29 cellular contexts compared by ENCODE assay signal in genomic region chr3:69454204-69454787, GRCh38.
"Had no signal": no experiment of that assay in that cellular context is flagged by ENCODE, and none has a peak within 500 bp of the region (broad histone marks: within the 10 kb centered on the region; RNA-seq: fewer than 3 reads in every experiment).

No MANE protein-coding gene starts in this region.

- H3K27ac Mint-ChIP-seq: activated CD4-positive, alpha-beta memory T cell treated with anti-CD3 and anti-CD28 coated beads, Interleukin-2, amount 10 ng/mL, durations not matched to agents 7 days and 5 days; activated CD4-positive, alpha-beta T cell treated with anti-CD3 and anti-CD28 coated beads for 36 hours; activated CD4-positive, alpha-beta T cell treated with anti-CD3 and anti-CD28 coated beads, Interleukin-2, amount 10 ng/mL, durations not matched to agents 24 days and 14 days; activated naive CD8-positive, alpha-beta T cell; activated T-helper 17 cell treated with anti-CD3 and anti-CD28 coated beads, Interleukin-2, amount 50 U/mL, for 72 hours; dendritic cell treated with granulocyte-macrophage colony-stimulating factor and Interleukin-4, amounts not matched to agents 40 ng/mL and 50 ng/mL, for 4 days; endodermal cell had no signal

- FAIRE-seq: astrocyte, frontal cortex had no signal

- H3K27me3 ChIP-seq: brain microvascular endothelial cell, dorsolateral prefrontal cortex had no signal

- H3K27ac ChIP-seq: brain microvascular endothelial cell, coronary artery, dorsolateral prefrontal cortex had no signal

- H3K36me3 ChIP-seq: brain microvascular endothelial cell had no signal

- H3K4me1 Mint-ChIP-seq: activated CD4-positive, alpha-beta memory T cell treated with anti-CD3 and anti-CD28 coated beads, Interleukin-2, amount 10 ng/mL, durations not matched to agents 7 days and 5 days; activated CD4-positive, alpha-beta T cell treated with anti-CD3 and anti-CD28 coated beads for 36 hours; activated CD4-positive, alpha-beta T cell treated with anti-CD3 and anti-CD28 coated beads, Interleukin-2, amount 10 ng/mL, durations not matched to agents 24 days and 14 days; activated T-helper 17 cell treated with anti-CD3 and anti-CD28 coated beads, Interleukin-2, amount 50 U/mL, for 72 hours; central memory CD8-positive, alpha-beta T cell; endodermal cell had no signal

- H3K36me3 Mint-ChIP-seq: activated naive CD8-positive, alpha-beta T cell had no signal

- H3K9me3 Mint-ChIP-seq: activated CD4-positive, alpha-beta memory T cell treated with anti-CD3 and anti-CD28 coated beads, Interleukin-2, amount 10 ng/mL, durations not matched to agents 7 days and 5 days; activated CD4-positive, alpha-beta T cell treated with anti-CD3 and anti-CD28 coated beads, Interleukin-2, amount 10 ng/mL, durations not matched to agents 24 days and 14 days; activated T-cell treated with anti-CD3 and anti-CD28 coated beads, Interleukin-2, amount 50 U/mL, for 4 hours; activated T-helper 17 cell treated with anti-CD3 and anti-CD28 coated beads, Interleukin-2, amount 50 U/mL, for 72 hours; central memory CD8-positive, alpha-beta T cell; dendritic cell treated with granulocyte-macrophage colony-stimulating factor and Interleukin-4, amounts not matched to agents 40 ng/mL and 50 ng/mL, for 4 days; endodermal cell had no signal

- ATAC-seq: activated CD4-positive, alpha-beta T cell treated with anti-CD3 and anti-CD28 coated beads for 36 hours; activated T-cell treated with anti-CD3 and anti-CD28 coated beads, Interleukin-2, amount 50 U/mL, for 4 hours; activated T-helper 17 cell treated with anti-CD3 and anti-CD28 coated beads, Interleukin-2, amount 50 U/mL, for 72 hours; esophagus mucosa had no signal

- H3K4me3 ChIP-seq: coronary artery, dorsolateral prefrontal cortex had no signal

- DNase-seq: activated CD4-positive, alpha-beta memory T cell treated with anti-CD3 and anti-CD28 coated beads, Interleukin-2, amount 10 ng/mL, durations not matched to agents 7 days and 5 days; activated CD4-positive, alpha-beta T cell treated with anti-CD3 and anti-CD28 coated beads for 36 hours; activated CD4-positive, alpha-beta T cell treated with anti-CD3 and anti-CD28 coated beads, Interleukin-2, amount 10 ng/mL, durations not matched to agents 24 days and 14 days; activated CD4-positive, alpha-beta T cell treated with anti-CD3 and anti-CD28 coated beads, Interleukin-2, amount 50 U/mL, for 4 hours; activated CD4-positive, CD25-positive, alpha-beta regulatory T cell; activated CD4-positive, CD25-positive, alpha-beta regulatory T cell treated with anti-CD3 and anti-CD28 coated beads, Interleukin-2, amount 50 U/mL, for 72 hours; activated CD8-positive, alpha-beta memory T cell treated with anti-CD3 and anti-CD28 coated beads, Interleukin-2, amount 50 U/mL, for 48 hours; activated effector memory CD4-positive, alpha-beta T cell treated with Interleukin-2 at 50 U/mL for 16 hours; activated gamma-delta T cell treated with Interleukin-2 at 50 U/mL for 16 hours; activated naive CD4-positive, alpha-beta T cell treated with anti-CD3 and anti-CD28 coated beads, Interleukin-2, amount 50 U/mL, for 16 hours; activated naive CD4-positive, alpha-beta T cell treated with Interleukin-2 at 50 U/mL for 16 hours; activated T-cell treated with anti-CD3 and anti-CD28 coated beads for 4 hours; activated T-cell treated with anti-CD3 and anti-CD28 coated beads, Interleukin-2, amount 50 U/mL, for 4 hours; amniotic stem cell; anterior cingulate cortex; brain microvascular endothelial cell; dorsolateral prefrontal cortex; effector memory CD4-positive, alpha-beta T cell; endodermal cell; foreskin fibroblast; T-helper 2 cell had no signal

- H3K27me3 Mint-ChIP-seq: dendritic cell treated with granulocyte-macrophage colony-stimulating factor and Interleukin-4, amounts not matched to agents 40 ng/mL and 50 ng/mL, for 4 days had no signal

- H3K4me3 Mint-ChIP-seq: activated CD4-positive, alpha-beta memory T cell treated with anti-CD3 and anti-CD28 coated beads, Interleukin-2, amount 10 ng/mL, durations not matched to agents 7 days and 5 days; activated CD4-positive, alpha-beta T cell treated with anti-CD3 and anti-CD28 coated beads for 36 hours; activated CD4-positive, alpha-beta T cell treated with anti-CD3 and anti-CD28 coated beads, Interleukin-2, amount 10 ng/mL, durations not matched to agents 24 days and 14 days; activated naive CD8-positive, alpha-beta T cell; activated T-cell treated with anti-CD3 and anti-CD28 coated beads, Interleukin-2, amount 50 U/mL, for 4 hours; activated T-helper 17 cell treated with anti-CD3 and anti-CD28 coated beads, Interleukin-2, amount 50 U/mL, for 72 hours; central memory CD8-positive, alpha-beta T cell; dendritic cell treated with granulocyte-macrophage colony-stimulating factor and Interleukin-4, amounts not matched to agents 40 ng/mL and 50 ng/mL, for 4 days; endodermal cell had no signal
